In the genomic region with DNA sequence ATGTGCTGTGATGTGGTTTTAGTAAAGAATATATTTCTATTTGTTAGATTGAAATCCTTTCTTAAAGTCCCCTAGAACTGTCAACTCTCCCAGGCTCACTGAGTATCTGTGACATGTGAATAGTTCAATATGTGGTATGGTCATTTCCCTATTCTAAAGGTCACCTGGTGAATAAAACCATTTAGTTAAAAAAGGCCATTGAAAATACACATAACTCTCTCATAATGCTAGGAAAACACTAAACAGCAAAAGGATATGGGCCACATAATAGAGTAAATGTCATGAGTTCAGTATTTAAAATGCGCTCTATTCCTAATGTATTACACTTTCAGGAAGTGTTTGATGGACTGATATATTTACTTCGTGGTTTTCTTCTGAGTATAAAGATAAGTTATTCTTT, we compare ENCODE assay signal across 9 cellular contexts.
"Had no signal": no experiment of that assay in that cellular context is flagged by ENCODE, and none has a peak within 500 bp of the region (broad histone marks: within the 10 kb centered on the region; RNA-seq: fewer than 3 reads in every experiment).

No MANE protein-coding gene starts in this region.

- ATAC-seq: GM23338, HepG2 had no signal

- H3K9ac ChIP-seq: KMS-11 had no signal

- H3K4me3 ChIP-seq: GM23338 had no signal

- H3K4me2 ChIP-seq: GM23338, KMS-11 had no signal

- H2AFZ ChIP-seq: GM23338 had no signal

- DNase-seq: H9, HCEC 1CT, KBM-7 had no signal

- H3K27ac ChIP-seq: HL-60, KMS-11 had no signal

- FAIRE-seq: H1, H54, HepG2 had no signal
